Comparison of ENCODE assay signal across 1 cellular context in genomic region chr14:93939304-93940229, GRCh38.
TF ChIP-seq lines count a peak whose summit lies in the region.

No MANE protein-coding gene starts in this region.

TF ChIP-seq in HepG2, 621 proteins besides CTCF, POLR2A, EP300 and RAD21 (continued from another document and continues in another):
- no peak for TF ChIP-seq ZBTB40 (IDR thresholded peaks at IDR 0.05)
- no peak for TF ChIP-seq ZBTB40 (CRISPR knock-in tag; IDR thresholded peaks at IDR 0.05)
- TF ChIP-seq ZNF646 (CRISPR knock-in tag; IDR thresholded peaks at IDR 0.05), result 0 out of 2 replicates have a peak, but pooled peaks have one; percentile 42
- TF ChIP-seq ZIK1 (CRISPR knock-in tag; IDR thresholded peaks at IDR 0.05; ENCODE audit: borderline replicate concordance, low read depth), result 0 out of 2 replicates have a peak, but pooled peaks have one; percentile 48
- TF ChIP-seq MBD4 (IDR thresholded peaks at IDR 0.05; ENCODE audit: borderline replicate concordance, low read length), result no peak
- peak; percentile 79 for TF ChIP-seq DNMT1 (CRISPR knock-in tag; IDR thresholded peaks at IDR 0.05)
- TF ChIP-seq ZNF83 (CRISPR knock-in tag; IDR thresholded peaks at IDR 0.05; ENCODE audit: borderline replicate concordance), result no peak
- no peak for TF ChIP-seq MZF1 (CRISPR knock-in tag; IDR thresholded peaks at IDR 0.05; ENCODE audit: borderline replicate concordance)
- TF ChIP-seq RFXAP (CRISPR knock-in tag; IDR thresholded peaks at IDR 0.05; ENCODE audit: borderline replicate concordance), result no peak
- TF ChIP-seq ATF7-NPFF (CRISPR knock-in tag; IDR thresholded peaks at IDR 0.05; ENCODE audit: low read depth), result 0 out of 2 replicates have a peak, but pooled peaks have one; percentile 51
- peak; percentile 77 for TF ChIP-seq ZBTB38 (CRISPR knock-in tag; IDR thresholded peaks at IDR 0.05)
- TF ChIP-seq UBTF (CRISPR knock-in tag; IDR thresholded peaks at IDR 0.05), result peak; percentile 48; the same call in 1 of the 2 replicates
- TF ChIP-seq ZNF121 (CRISPR knock-in tag; IDR thresholded peaks at IDR 0.05), result 0 out of 2 replicates have a peak, but pooled peaks have one; percentile 25
- TF ChIP-seq PRMT3 (CRISPR knock-in tag; IDR thresholded peaks at IDR 0.05; ENCODE audit: borderline replicate concordance, low read depth), result 0 out of 2 replicates have a peak, but pooled peaks have one; percentile 63
- no peak for TF ChIP-seq ZNF414 (CRISPR knock-in tag; IDR thresholded peaks at IDR 0.05)
- TF ChIP-seq XBP1 (CRISPR knock-in tag; IDR thresholded peaks at IDR 0.05), result no peak
- TF ChIP-seq MTERF4 (CRISPR knock-in tag; IDR thresholded peaks at IDR 0.05), result peak; percentile 48; the same call in 1 of the 2 replicates
- TF ChIP-seq TSC22D2 (CRISPR knock-in tag; IDR thresholded peaks at IDR 0.05; ENCODE audit: borderline replicate concordance), result no peak
- 0 out of 2 replicates have a peak, but pooled peaks have one; percentile 34 for TF ChIP-seq KDM3A (CRISPR knock-in tag; IDR thresholded peaks at IDR 0.05; ENCODE audit: low read depth)
- no peak for TF ChIP-seq SATB2 (CRISPR knock-in tag; IDR thresholded peaks at IDR 0.05)
- peak; percentile 56 for TF ChIP-seq RBM39 (IDR thresholded peaks at IDR 0.05; ENCODE audit: low read depth, low read length, poor library complexity, severe bottlenecking)
- TF ChIP-seq ZNF615 (CRISPR knock-in tag; IDR thresholded peaks at IDR 0.05; ENCODE audit: borderline replicate concordance), result no peak
- TF ChIP-seq ZNF563 (CRISPR knock-in tag; IDR thresholded peaks at IDR 0.05), result 0 out of 2 replicates have a peak, but pooled peaks have one; percentile 72
- TF ChIP-seq PCBP2 (optimal IDR thresholded peaks at IDR 0.05; ENCODE audit: low read depth, low read length, poor library complexity, severe bottlenecking), result no peak
- no peak for TF ChIP-seq ZSCAN30 (CRISPR knock-in tag; IDR thresholded peaks at IDR 0.05)
- 0 out of 2 replicates have a peak, but pooled peaks have one; percentile 33 for TF ChIP-seq MAZ (IDR thresholded peaks at IDR 0.05; ENCODE audit: borderline replicate concordance, low read depth, low read length)
- peak; percentile 52; the same call in 1 of the 2 replicates for TF ChIP-seq MAZ (CRISPR knock-in tag; IDR thresholded peaks at IDR 0.05; ENCODE audit: low read depth)
- TF ChIP-seq ZFP91 (CRISPR knock-in tag; IDR thresholded peaks at IDR 0.05; ENCODE audit: borderline replicate concordance), result peak; percentile 41; the same call in 1 of the 2 replicates
- TF ChIP-seq BCL6 (CRISPR knock-in tag; IDR thresholded peaks at IDR 0.05), result peak; percentile 34; the same call in 1 of the 2 replicates
- TF ChIP-seq ARNTL (CRISPR knock-in tag; IDR thresholded peaks at IDR 0.05), result no peak
- no peak for TF ChIP-seq RBM22 (optimal IDR thresholded peaks at IDR 0.05; ENCODE audit: low read length)
- 0 out of 2 replicates have a peak, but pooled peaks have one; percentile 32 for TF ChIP-seq ZNF598 (CRISPR knock-in tag; IDR thresholded peaks at IDR 0.05; ENCODE audit: borderline replicate concordance)
- no peak for TF ChIP-seq ZNF513 (CRISPR knock-in tag; conservative IDR thresholded peaks at IDR 0.05)
- TF ChIP-seq CHD4 (IDR thresholded peaks at IDR 0.05; ENCODE audit: borderline replicate concordance, low read length), result no peak
